In the genomic region with DNA sequence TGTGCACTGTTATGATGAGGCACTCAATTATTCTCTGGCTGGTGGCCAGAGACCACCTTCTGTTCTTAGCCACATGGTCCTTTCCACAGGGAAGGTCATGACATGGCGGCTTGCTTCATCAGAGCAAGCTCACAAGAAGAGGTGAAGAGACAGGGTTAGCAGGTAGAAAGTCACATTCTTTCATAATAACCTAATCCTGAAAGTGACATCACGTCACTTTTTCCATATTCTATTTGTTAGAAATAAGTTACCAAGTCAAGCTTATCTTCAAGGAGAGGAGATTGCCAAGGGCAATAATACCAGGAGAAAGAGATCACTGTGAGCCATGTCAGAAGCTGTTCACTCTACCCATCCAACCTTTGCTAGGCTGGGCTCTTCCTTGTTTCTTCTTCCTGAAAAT, we compare ENCODE assay signal across 26 cellular contexts.
A peak's percentile ranks its signal among the peaks of the same experiment; 100 is the strongest.
DNase-seq lines count a peak whose midpoint lies in the region; ATAC-seq and TF ChIP-seq lines count a peak whose summit lies in the region.
"Had no signal": no experiment of that assay in that cellular context is flagged by ENCODE, and none has a peak within 500 bp of the region (broad histone marks: within the 10 kb centered on the region; RNA-seq: fewer than 3 reads in every experiment).

No MANE protein-coding gene starts in this region.

- no peaks in the 10 kb centered on the region for H3K36me3 ChIP-seq in smooth muscle cell (ENCODE audit: low read depth)
- H3K36me3 ChIP-seq: BE2C had no signal

- no peaks in the 10 kb centered on the region for H4K20me1 ChIP-seq in smooth muscle cell (ENCODE audit: low read depth)

- H3K27me3 ChIP-seq in smooth muscle cell (ENCODE audit: low read depth) = no peaks in the 10 kb centered on the region
- H3K27me3 ChIP-seq: BE2C had no signal

- H3K4me3 ChIP-seq in smooth muscle cell = no peak overlapping the region
- H3K4me3 ChIP-seq: GM23248 had no signal

- H3K36me3 Mint-ChIP-seq in stimulated activated memory B cell treated with anti-CD40 and anti-IgM and Interleukin-4, amounts not matched to agents 10 μg/mL and 1 μg/mL and 100 μg/mL, for 72 hours = no peaks in the 10 kb centered on the region
- H3K36me3 Mint-ChIP-seq: CD14-positive monocyte; CD8-positive, alpha-beta memory T cell; IgD-negative memory B cell had no signal

- H3K27me3 Mint-ChIP-seq in stimulated activated memory B cell treated with anti-CD40 and anti-IgM and Interleukin-4, amounts not matched to agents 10 μg/mL and 1 μg/mL and 100 μg/mL, for 72 hours = no peaks in the 10 kb centered on the region
- H3K27me3 Mint-ChIP-seq: CD8-positive, alpha-beta memory T cell; IgD-negative memory B cell had no signal

- no peak for TF ChIP-seq CTCF in smooth muscle cell (IDR thresholded peaks at IDR 0.05; ENCODE audit: borderline replicate concordance, insufficient read depth, poor library complexity, severe bottlenecking)

- H3K9me3 Mint-ChIP-seq in stimulated activated memory B cell treated with anti-CD40 and anti-IgM and Interleukin-4, amounts not matched to agents 10 μg/mL and 1 μg/mL and 100 μg/mL, for 72 hours = no peaks in the 10 kb centered on the region
- H3K9me3 Mint-ChIP-seq: CD8-positive, alpha-beta memory T cell; H9; HFFc6; IgD-negative memory B cell had no signal

- no peaks in the 10 kb centered on the region for H3F3A ChIP-seq in smooth muscle cell (ENCODE audit: low read depth)

- H3K9ac ChIP-seq in smooth muscle cell (ENCODE audit: low read depth) = no peak overlapping the region
- H3K9ac ChIP-seq: GM23248, KMS-11 had no signal

- H3K27ac Mint-ChIP-seq in stimulated activated memory B cell treated with anti-CD40 and anti-IgM and Interleukin-4, amounts not matched to agents 10 μg/mL and 1 μg/mL and 100 μg/mL, for 72 hours = no peak overlapping the region
- H3K27ac Mint-ChIP-seq: CD14-positive monocyte; CD8-positive, alpha-beta memory T cell; H9; HFFc6; IgD-negative memory B cell had no signal

- no peak overlapping the region for H2AFZ ChIP-seq in smooth muscle cell (ENCODE audit: low read depth)
- H2AFZ ChIP-seq: GM23248 had no signal

- no peak overlapping the region for H3K4me3 Mint-ChIP-seq in stimulated activated memory B cell treated with anti-CD40 and anti-IgM and Interleukin-4, amounts not matched to agents 10 μg/mL and 1 μg/mL and 100 μg/mL, for 72 hours
- H3K4me3 Mint-ChIP-seq: CD14-positive monocyte; CD8-positive, alpha-beta memory T cell; H9; HFFc6; IgD-negative memory B cell had no signal

- WGBS in smooth muscle cell (ENCODE audit: low lambda C conversion rate) = 91% methylated on average over 2 of the region's 2 CpGs

- DNase-seq in DMS 273 (lab: John Stamatoyannopoulos, UW; ENCODE audit: unreplicated experiment) (peak; percentile 72), DMS 273 treated with DMSO at 0.1 percent for 48 hours (lab: John Stamatoyannopoulos, UW) (no peak), NCI-H2171 treated with DMSO at 0.1 percent for 48 hours (lab: John Stamatoyannopoulos, UW) (peak; percentile 81), glomerular visceral epithelial cell (ENCODE audit: extremely low spot score) (peak; percentile 50), smooth muscle cell (lab: John Stamatoyannopoulos, UW; ENCODE audit: unreplicated experiment) (no peak)
- DNase-seq in stimulated activated CD4-positive, alpha-beta T cell treated with anti-CD3 and anti-CD28 coated beads, Interleukin-2, amount 100 ng/mL, for 48 hours = no peak
- DNase-seq: BE2C; Calu3; CD8-positive, alpha-beta memory T cell; DMS53; GM23248; H9; HFFc6; NCI-H1048; NCI-H1417; NCI-H187; NCI-H446 treated with DMSO at 0.1 percent for 48 hours; NCI-H69; SHP77 treated with DMSO at 0.1 percent for 48 hours had no signal

- H3K4me1 Mint-ChIP-seq in stimulated activated memory B cell treated with anti-CD40 and anti-IgM and Interleukin-4, amounts not matched to agents 10 μg/mL and 1 μg/mL and 100 μg/mL, for 72 hours = no peaks in the 10 kb centered on the region
- H3K4me1 Mint-ChIP-seq: CD14-positive monocyte; CD8-positive, alpha-beta memory T cell; IgD-negative memory B cell had no signal

- ATAC-seq in HG02870 (IDR thresholded peaks at IDR 0.05; ENCODE audit: unreplicated experiment) = no peak
- ATAC-seq in stimulated activated memory B cell treated with anti-CD40 and anti-IgM and Interleukin-4, amounts not matched to agents 10 μg/mL and 1 μg/mL and 100 μg/mL, for 72 hours = no peak
- ATAC-seq: Panc1 had no signal

- H3K79me2 ChIP-seq in smooth muscle cell (ENCODE audit: low read depth) = no peaks in the 10 kb centered on the region

- H3K27ac ChIP-seq in smooth muscle cell (ENCODE audit: low read depth) = peak overlapping the region; percentile 36
- H3K27ac ChIP-seq: 22Rv1, GM23248, KMS-11 had no signal

- H3K4me1 ChIP-seq in smooth muscle cell (ENCODE audit: low read depth) = no peaks in the 10 kb centered on the region
- H3K4me1 ChIP-seq: BE2C had no signal

- H3K4me2 ChIP-seq in smooth muscle cell = no peak overlapping the region
- H3K4me2 ChIP-seq: KMS-11 had no signal

- H3K9me3 ChIP-seq in smooth muscle cell (replicated peaks; ENCODE audit: low read depth) = no peaks in the 10 kb centered on the region
- H3K9me3 ChIP-seq: BE2C had no signal

Comparison
In these comparisons a context has a peak if more than half of its experiments do, and no peak if none do; other contexts are left out.
1. DNase-seq: peak in DMS 273 (single experiment), NCI-H2171 treated with DMSO at 0.1 percent for 48 hours (single experiment) and glomerular visceral epithelial cell (single experiment); none in DMS 273 treated with DMSO at 0.1 percent for 48 hours (single experiment), smooth muscle cell (single experiment) and stimulated activated CD4-positive, alpha-beta T cell treated with anti-CD3 and anti-CD28 coated beads, Interleukin-2, amount 100 ng/mL, for 48 hours (0 of 2).